In genomic region chr15:75063338-75063737, GRCh38 we compare ENCODE assay signal across 17 cellular contexts. TPM values are rescaled to one million over a fixed set of nuclear protein-coding genes. Genes with fewer than 3 reads are reported as not detected.
DNase-seq lines count a peak whose midpoint lies in the region; ATAC-seq and TF ChIP-seq lines count a peak whose summit lies in the region.
"Had no signal": no experiment of that assay in that cellular context is flagged by ENCODE, and none has a peak within 500 bp of the region (broad histone marks: within the 10 kb centered on the region; RNA-seq: fewer than 3 reads in every experiment).

No MANE protein-coding gene starts in this region.

- no peak overlapping the region for H3K9ac ChIP-seq in GM23248
- no peak overlapping the region for H3K9ac ChIP-seq in fibroblast of lung (ENCODE audit: insufficient read depth, low read length)
- H3K9ac ChIP-seq: BLaER1, neural progenitor cell had no signal

- H3K27me3 ChIP-seq in GM23248 (replicated peaks; ENCODE audit: insufficient read depth) (no peaks in the 10 kb centered on the region), Peyer's patch (no peaks in the 10 kb centered on the region), fibroblast of lung (ENCODE audit: control insufficient read depth, insufficient read depth, low read length) (no peaks in the 10 kb centered on the region)
- H3K27me3 ChIP-seq: BLaER1, neural progenitor cell, sigmoid colon had no signal

- 70 to 74% methylated on average over 4 of the region's 4 CpGs for WGBS in GM23248 (ENCODE audit: low coverage in 1 of 2, low lambda C conversion rate in 2 of 2, missing lambda C conversion rate in 2 of 2), 2 experiments

- H3K4me3 Mint-ChIP-seq in effector memory CD8-positive, alpha-beta T cell = no peak overlapping the region
- H3K4me3 Mint-ChIP-seq: activated CD4-positive, alpha-beta memory T cell treated with anti-CD3 and anti-CD28 coated beads for 36 hours; immature natural killer cell; neural progenitor cell had no signal

- H3K36me3 Mint-ChIP-seq in effector memory CD8-positive, alpha-beta T cell (ENCODE audit: insufficient read depth) = peaks cover 9% of the 10 kb centered on the region
- H3K36me3 Mint-ChIP-seq: activated CD4-positive, alpha-beta memory T cell treated with anti-CD3 and anti-CD28 coated beads for 36 hours; immature natural killer cell had no signal

- H3K4me3 ChIP-seq in GM23248 = no peak overlapping the region
- no peak overlapping the region for H3K4me3 ChIP-seq in Peyer's patch
- no peak overlapping the region for H3K4me3 ChIP-seq in fibroblast of lung (replicated peaks in 1 of 4; ENCODE audit: control extremely low read depth in 1 of 4, insufficient read depth in 1 of 4, low read depth in 3 of 4, low read length in 4 of 4)
- H3K4me3 ChIP-seq: BLaER1, neural progenitor cell, sigmoid colon had no signal

- H3K4me1 Mint-ChIP-seq in effector memory CD8-positive, alpha-beta T cell (ENCODE audit: low read depth in 2 of 2) = peaks cover 25 to 28% of the 10 kb centered on the region in 2 donors

- H3K27ac Mint-ChIP-seq in effector memory CD8-positive, alpha-beta T cell = peak overlapping the region in 1 of 2 donors; percentile 28
- H3K27ac Mint-ChIP-seq: activated CD4-positive, alpha-beta memory T cell treated with anti-CD3 and anti-CD28 coated beads for 36 hours; neural progenitor cell had no signal

- no peaks in the 10 kb centered on the region for H3K9me3 Mint-ChIP-seq in effector memory CD8-positive, alpha-beta T cell
- H3K9me3 Mint-ChIP-seq: activated CD4-positive, alpha-beta memory T cell treated with anti-CD3 and anti-CD28 coated beads for 36 hours; immature natural killer cell had no signal

- TF ChIP-seq CTCF in Peyer's patch (IDR thresholded peaks at IDR 0.05) (no peak), fibroblast of lung (conservative IDR thresholded peaks at IDR 0.05 in 1 of 2, IDR thresholded peaks at IDR 0.05 in 1 of 2; ENCODE audit: low read depth in 1 of 2, low read length in 2 of 2) (no peak)

- peaks cover 12% of the 10 kb centered on the region for H3K4me1 ChIP-seq in GM23248 (ENCODE audit: insufficient read depth)
- no peaks in the 10 kb centered on the region for H3K4me1 ChIP-seq in Peyer's patch
- peaks cover 3% of the 10 kb centered on the region for H3K4me1 ChIP-seq in fibroblast of lung (ENCODE audit: control insufficient read depth, extremely low read depth, insufficient read depth, low read length)
- H3K4me1 ChIP-seq: neural progenitor cell had no signal

- H3K9me2 ChIP-seq in GM23248 (ENCODE audit: insufficient read depth) = no peaks in the 10 kb centered on the region

- no peaks in the 10 kb centered on the region for H3K9me3 ChIP-seq in GM23248 (ENCODE audit: low read depth)
- no peaks in the 10 kb centered on the region for H3K9me3 ChIP-seq in Peyer's patch
- no peaks in the 10 kb centered on the region for H3K9me3 ChIP-seq in fibroblast of lung (ENCODE audit: control insufficient read depth, insufficient read depth, low read depth, low read length)
- H3K9me3 ChIP-seq: BLaER1 had no signal

- no peak overlapping the region for H2AFZ ChIP-seq in GM23248
- H2AFZ ChIP-seq in fibroblast of lung (ENCODE audit: low read length) = no peak overlapping the region
- H2AFZ ChIP-seq: neural progenitor cell had no signal

- ATAC-seq in effector memory CD8-positive, alpha-beta T cell (replicated peaks) = no peak
- ATAC-seq in GM19324 (IDR thresholded peaks at IDR 0.05; ENCODE audit: low FRiP score, unreplicated experiment) = no peak

- TF ChIP-seq POLR2A in Peyer's patch (IDR thresholded peaks at IDR 0.05) = no peak

- H3K4me2 ChIP-seq in GM23248 (ENCODE audit: unreplicated experiment) (no peak overlapping the region), fibroblast of lung (ENCODE audit: extremely low read depth, insufficient read depth, low read length) (no peak overlapping the region)
- H3K4me2 ChIP-seq: BLaER1, neural progenitor cell had no signal

- no peaks in the 10 kb centered on the region for H3K27me3 Mint-ChIP-seq in effector memory CD8-positive, alpha-beta T cell

- H3K36me3 ChIP-seq in GM23248 (ENCODE audit: low read depth) (no peaks in the 10 kb centered on the region), Peyer's patch (no peaks in the 10 kb centered on the region), fibroblast of lung (ENCODE audit: control insufficient read depth, insufficient read depth, low read length) (no peaks in the 10 kb centered on the region)
- H3K36me3 ChIP-seq: BLaER1, neural progenitor cell, sigmoid colon had no signal

- H3K79me2 ChIP-seq in GM23248 (ENCODE audit: insufficient read depth) (no peaks in the 10 kb centered on the region), fibroblast of lung (ENCODE audit: control insufficient read depth, insufficient read depth, low read length) (no peaks in the 10 kb centered on the region)

- in situ Hi-C loops in GM23248 (cut with MboI) = no loop called here

- peak; percentile 32 for DNase-seq in GM23248
- DNase-seq in Peyer's patch = peak in 2 of 3 donors; percentile 10 to 11
- peak; percentile 79 to 93 for DNase-seq in fibroblast of lung (ENCODE audit: low read depth in 2 of 2)
- DNase-seq in renal cortical epithelial cell (ENCODE audit: low read depth) = peak; percentile 57
- no peak for DNase-seq in UCSD-AML1 (lab: John Stamatoyannopoulos, UW; ENCODE audit: unreplicated experiment)
- no peak for DNase-seq in effector memory CD8-positive, alpha-beta T cell
- DNase-seq: activated CD4-positive, alpha-beta memory T cell treated with anti-CD3 and anti-CD28 coated beads for 36 hours; cerebellar nuclear complex; immature natural killer cell; mesendoderm; NCI-H748 treated with DMSO at 0.1 percent for 48 hours; sigmoid colon; stimulated activated CD4-positive, alpha-beta T cell treated with anti-CD3 and anti-CD28 coated beads, Interleukin-2, amount 100 ng/mL, for 48 hours had no signal

- no peak overlapping the region for H3K27ac ChIP-seq in GM23248
- no peak overlapping the region for H3K27ac ChIP-seq in Peyer's patch
- H3K27ac ChIP-seq in fibroblast of lung (ENCODE audit: insufficient read depth, low read length) = no peak overlapping the region
- H3K27ac ChIP-seq: BLaER1, neural progenitor cell, sigmoid colon, VCaP had no signal

- H3F3A ChIP-seq in GM23248 (ENCODE audit: insufficient read depth) = peaks cover 4% of the 10 kb centered on the region; the same call in 1 of the 2 replicates

- H4K20me1 ChIP-seq in GM23248 (ENCODE audit: insufficient read depth) (no peaks in the 10 kb centered on the region), fibroblast of lung (ENCODE audit: control insufficient read depth, extremely low read depth, insufficient read depth, low read length) (no peaks in the 10 kb centered on the region)
- H4K20me1 ChIP-seq: BLaER1 had no signal

RNA-seq across cellular contexts. Expression of gene PPCDC, which starts 39.9 kb away (rescaled TPM):
- 11.3 and 20.0 TPM in 2 replicates for total RNA-seq in GM23248 (2014; rRNA removed; shearing (Covaris generic))
- polyA plus RNA-seq in GM23248 (2016; fragmentation: Nextera tagmentation; extraction: Ambion mirVana) (9.0 and 11.0 TPM in 2 replicates), fibroblast of lung (8.0 and 13.5 TPM in 2 replicates)
- total RNA-seq in Peyer's patch (10 to 100 TPM in 3 of 4 donors, 1 to 10 TPM in 1; 8.4 to 63.5 (median 20.5) TPM), fibroblast of lung (6.3 and 6.4 TPM in 2 replicates), renal cortical epithelial cell (8.7 TPM in 2 replicates)
- 6.6 and 13.9 TPM in 2 replicates for polyA plus RNA-seq in fibroblast of lung (2012)
- polyA minus RNA-seq in fibroblast of lung (ENCODE audit: low replicate concordance) = 10.4 and 16.2 TPM in 2 replicates

Comparison
In these comparisons a context has a peak if more than half of its experiments do, and no peak if none do; other contexts are left out.
1. DNase-seq: peak in GM23248 (single experiment), Peyer's patch (2 of 3), fibroblast of lung (2 of 2) and renal cortical epithelial cell (single experiment); none in UCSD-AML1 (single experiment) and effector memory CD8-positive, alpha-beta T cell (0 of 3).